ENCODE assay signal across 17 cellular contexts in genomic region chr19:7670790-7671189, GRCh38. TPM values are rescaled to one million over a fixed set of nuclear protein-coding genes. Genes with fewer than 3 reads are reported as not detected.
A peak's percentile ranks its signal among the peaks of the same experiment; 100 is the strongest.
DNase-seq lines count a peak whose midpoint lies in the region; ATAC-seq, FAIRE-seq and TF ChIP-seq lines count a peak whose summit lies in the region.
"Had no signal": no experiment of that assay in that cellular context is flagged by ENCODE, and none has a peak within 500 bp of the region (broad histone marks: within the 10 kb centered on the region; RNA-seq: fewer than 3 reads in every experiment).

No MANE protein-coding gene starts in this region.

- 76% methylated on average over 8 of the region's 9 CpGs; no CpG with 5 or more reads in 1 of the 2 experiments for WGBS in H1 (ENCODE audit: extremely low coverage in 1 of 2, insufficient coverage in 1 of 2, insufficient read length in 1 of 2, insufficient replicate concordance in 2 of 2, low coverage in 1 of 2, low lambda C conversion rate in 2 of 2, missing lambda C conversion rate in 1 of 2), 2 experiments

- H2BK120ac ChIP-seq in H1 (replicated peaks; ENCODE audit: low read depth, low read length) = peak overlapping the region; percentile 43

- TF ChIP-seq POLR2A in NB4 (IDR thresholded peaks at IDR 0.05; ENCODE audit: extremely low read depth, insufficient read length) (no peak), H1 (IDR thresholded peaks at IDR 0.05; ENCODE audit: control extremely low read depth in 1 of 2, low read depth in 2 of 2, low read length in 2 of 2) (no peak)

- H2AFZ ChIP-seq in H1 (ENCODE audit: low read length) = peak overlapping the region; percentile 92
- peak overlapping the region; percentile 95 for H2AFZ ChIP-seq in neural progenitor cell (replicated peaks)
- H2AFZ ChIP-seq: parathyroid adenoma had no signal

- no peak overlapping the region; the same call in 1 of the 2 replicates for H2AK5ac ChIP-seq in H1 (ENCODE audit: low read depth, low read length)

- DNase-seq in T-helper 2 cell treated with Interferon-gamma antibody and Interleukin-4, amounts not matched to agents 5 μg/mL and 100 μg/mL, for 36 hours (ENCODE audit: low spot score) = no peak
- DNase-seq in T-helper 2 cell (no peak), NB4 (ENCODE audit: low read depth) (no peak), H1 (ENCODE audit: low read depth in 1 of 2, low spot score in 2 of 2) (peak in 1 of 2 experiments; percentile 60), neural progenitor cell (ENCODE audit: low spot score) (no peak), substantia nigra (lab: John Stamatoyannopoulos, UW) (no peak)
- DNase-seq: activated effector memory CD4-positive, alpha-beta T cell treated with anti-CD3 and anti-CD28 coated beads, Interleukin-2, amount 50 U/mL, for 16 hours; body of pancreas; DMS 273 treated with DMSO at 0.1 percent for 48 hours; effector CD4-positive, alpha-beta T cell; Karpas-422; small intestine; stomach had no signal

- H3K18ac ChIP-seq in H1 (ENCODE audit: extremely low read depth, low read length) = peak overlapping the region; percentile 78; the same call in 1 of the 2 replicates

- no peak overlapping the region for H3K27ac Mint-ChIP-seq in T-helper 2 cell treated with Interferon-gamma antibody and Interleukin-4, amounts not matched to agents 5 μg/mL and 100 μg/mL, for 36 hours
- H3K27ac Mint-ChIP-seq in neural progenitor cell = no peak overlapping the region

- H3K9ac ChIP-seq in H1 (replicated peaks in 1 of 4; ENCODE audit: extremely low read depth in 1 of 4, low read depth in 3 of 4, low read length in 3 of 4) = no peak overlapping the region
- no peak overlapping the region for H3K9ac ChIP-seq in neural progenitor cell
- H3K9ac ChIP-seq: parathyroid adenoma had no signal

- peaks cover 22% of the 10 kb centered on the region for H3K27me3 Mint-ChIP-seq in T-helper 2 cell treated with Interferon-gamma antibody and Interleukin-4, amounts not matched to agents 5 μg/mL and 100 μg/mL, for 36 hours (ENCODE audit: low read depth)
- H3K27me3 Mint-ChIP-seq in neural progenitor cell (ENCODE audit: insufficient read depth, low read depth) = peaks cover 37% of the 10 kb centered on the region

- no peak for FAIRE-seq in H1 (lab: Jason Lieb, UNC)
- FAIRE-seq: H54, small intestine had no signal

- H3K4me3 Mint-ChIP-seq in T-helper 2 cell treated with Interferon-gamma antibody and Interleukin-4, amounts not matched to agents 5 μg/mL and 100 μg/mL, for 36 hours = peak overlapping the region; percentile 64
- H3K4me3 Mint-ChIP-seq in neural progenitor cell = peak overlapping the region; percentile 80

- TF ChIP-seq CTCF in NB4 (IDR thresholded peaks at IDR 0.05; ENCODE audit: low read depth, low read length) = no peak
- no peak for TF ChIP-seq CTCF in H1 (IDR thresholded peaks at IDR 0.05; ENCODE audit: control extremely low read depth in 1 of 3, insufficient read depth in 1 of 3, low read depth in 1 of 3, low read length in 3 of 3)
- TF ChIP-seq CTCF in neural progenitor cell (IDR thresholded peaks at IDR 0.05) = no peak

- H3K9me3 Mint-ChIP-seq in T-helper 2 cell treated with Interferon-gamma antibody and Interleukin-4, amounts not matched to agents 5 μg/mL and 100 μg/mL, for 36 hours = peaks cover 4% of the 10 kb centered on the region
- peaks cover 2% of the 10 kb centered on the region for H3K9me3 Mint-ChIP-seq in neural progenitor cell

- no peak overlapping the region for H3K27ac ChIP-seq in H1 (ENCODE audit: low read depth, low read length)
- H3K27ac ChIP-seq in neural progenitor cell = no peak overlapping the region
- H3K27ac ChIP-seq in substantia nigra (ENCODE audit: low read depth, low read length, poor library complexity, severe bottlenecking) = no peak overlapping the region
- H3K27ac ChIP-seq: body of pancreas, parathyroid adenoma, stomach had no signal

- H4K5ac ChIP-seq in H1 (ENCODE audit: insufficient read length, low read depth, low read length) = peak overlapping the region; percentile 43

- H3K4ac ChIP-seq in H1 (replicated peaks; ENCODE audit: insufficient read length, low read depth, low read length) = no peak overlapping the region

- no peak overlapping the region for H3K56ac ChIP-seq in H1 (replicated peaks; ENCODE audit: insufficient read length, low read depth, low read length)

- no peak overlapping the region for H3K14ac ChIP-seq in H1 (ENCODE audit: insufficient read length)

- no peak overlapping the region for H3K23ac ChIP-seq in H1 (ENCODE audit: insufficient read length)

- 0 out of 2 replicates have a peak overlapping the region, but pooled peaks have one; percentile 72 for H2BK20ac ChIP-seq in H1 (ENCODE audit: low read length)

- peaks cover 0 to 18% (median 11%) of the 10 kb centered on the region in 4 experiments; a peak in 4 of 7 replicates for H3K27me3 ChIP-seq in H1 (replicated peaks in 1 of 4; ENCODE audit: control insufficient read depth in 3 of 4, extremely low read depth in 1 of 4, insufficient read depth in 3 of 4, low read length in 3 of 4)
- peaks cover 96% of the 10 kb centered on the region for H3K27me3 ChIP-seq in neural progenitor cell
- H3K27me3 ChIP-seq: body of pancreas had no signal

- no peaks in the 10 kb centered on the region for H3K79me1 ChIP-seq in H1 (ENCODE audit: low read depth, low read length)

- no peak overlapping the region for H2BK15ac ChIP-seq in H1 (ENCODE audit: low read length)

- H3K36me3 Mint-ChIP-seq in T-helper 2 cell treated with Interferon-gamma antibody and Interleukin-4, amounts not matched to agents 5 μg/mL and 100 μg/mL, for 36 hours (ENCODE audit: low read depth) = no peaks in the 10 kb centered on the region
- H3K36me3 Mint-ChIP-seq in neural progenitor cell = no peaks in the 10 kb centered on the region

- H4K8ac ChIP-seq in H1 (ENCODE audit: extremely low read depth, insufficient read depth, low read length) = peak overlapping the region; percentile 79; the same call in 1 of the 2 replicates

- H4K91ac ChIP-seq in H1 (replicated peaks; ENCODE audit: insufficient read length, low read length) = peak overlapping the region; percentile 85

- CTCF ChIA-PET in H1 (lab: Charles Lee; ENCODE audit: partially characterized antibody) = interaction anchor here (0.5 to 4.7 kb wide), 8 partner anchors 10 to 340 kb away, joined by 3 to 32 read pairs (median 4); partner anchors contain the start of gene TRAPPC5

- H3K36me3 ChIP-seq in H1 (ENCODE audit: control insufficient read depth in 2 of 4, insufficient read depth in 4 of 4, low read length in 3 of 4) (no peaks in the 10 kb centered on the region), neural progenitor cell (no peaks in the 10 kb centered on the region)
- H3K36me3 ChIP-seq: stomach had no signal

- H3K4me3 ChIP-seq in NB4 (ENCODE audit: low read depth, low read length) (peak overlapping the region; percentile 77), H1 (ENCODE audit: extremely low read depth in 1 of 4, insufficient read depth in 2 of 4, low read depth in 3 of 4, low read length in 4 of 4) (peak overlapping the region; percentile 2 to 70 (median 48); a peak in 7 of 8 replicates), neural progenitor cell (peak overlapping the region; percentile 55)
- H3K4me3 ChIP-seq: body of pancreas had no signal

- no peaks in the 10 kb centered on the region for H3K9me3 ChIP-seq in H1 (ENCODE audit: insufficient read depth in 2 of 2, low read depth in 1 of 2, low read length in 1 of 2)
- no peaks in the 10 kb centered on the region for H3K9me3 ChIP-seq in neural progenitor cell (ENCODE audit: low read depth)
- H3K9me3 ChIP-seq: body of pancreas had no signal

- no peak overlapping the region for H2BK12ac ChIP-seq in H1 (ENCODE audit: low read depth, low read length)

- no peaks in the 10 kb centered on the region for H4K20me1 ChIP-seq in H1 (replicated peaks in 1 of 2; ENCODE audit: control insufficient read depth in 1 of 2, insufficient read depth in 2 of 2, low read length in 2 of 2)
- H4K20me1 ChIP-seq in neural progenitor cell (ENCODE audit: low read depth) = no peaks in the 10 kb centered on the region

- H3K4me1 Mint-ChIP-seq in T-helper 2 cell treated with Interferon-gamma antibody and Interleukin-4, amounts not matched to agents 5 μg/mL and 100 μg/mL, for 36 hours (ENCODE audit: low read depth) = peaks cover 13% of the 10 kb centered on the region
- peaks cover 5% of the 10 kb centered on the region for H3K4me1 Mint-ChIP-seq in neural progenitor cell

- POLR2A ChIA-PET in H1 (lab: Charles Lee; ENCODE audit: partially characterized antibody) = interaction anchor here (0.5 to 1.2 kb wide), 2 partner anchors 10 to 130 kb away, joined by 3 read pairs; partner anchors contain the start of gene TRAPPC5

- H3K4me2 ChIP-seq in H1 (ENCODE audit: insufficient read depth in 1 of 2, low read depth in 2 of 2, low read length in 2 of 2) (peak overlapping the region; percentile 70 to 86), neural progenitor cell (peak overlapping the region; percentile 85)

- H3K23me2 ChIP-seq in H1 (ENCODE audit: low read depth, low read length) = peaks cover 2% of the 10 kb centered on the region; the same call in 1 of the 2 replicates

- no peaks in the 10 kb centered on the region for H3K79me2 ChIP-seq in H1 (ENCODE audit: control insufficient read depth in 1 of 2, insufficient read depth in 2 of 2, low read length in 2 of 2)
- H3K79me2 ChIP-seq in neural progenitor cell (ENCODE audit: low read depth) = no peaks in the 10 kb centered on the region
- H3K79me2 ChIP-seq: parathyroid adenoma had no signal

- ATAC-seq in GM18520 (IDR thresholded peaks at IDR 0.05; ENCODE audit: unreplicated experiment) = no peak
- no peak for ATAC-seq in HG03565 (IDR thresholded peaks at IDR 0.05; ENCODE audit: unreplicated experiment)

- peaks cover 4% of the 10 kb centered on the region for H3F3A ChIP-seq in neural progenitor cell (ENCODE audit: low read depth)

- TF ChIP-seq RAD21 in H1 (IDR thresholded peaks at IDR 0.05 in 1 of 2, conservative IDR thresholded peaks at IDR 0.05 in 1 of 2; ENCODE audit: low read depth in 2 of 2, low read length in 2 of 2) = no peak

- H2BK5ac ChIP-seq in H1 (ENCODE audit: low read depth, low read length) = 0 out of 2 replicates have a peak overlapping the region, but pooled peaks have one; percentile 12

- peaks cover 0 to 3% (median 1%) of the 10 kb centered on the region in 4 experiments; a peak in 1 of 7 replicates for H3K4me1 ChIP-seq in H1 (replicated peaks in 1 of 4; ENCODE audit: control insufficient read depth in 3 of 4, insufficient read depth in 4 of 4, low read length in 3 of 4)
- peaks cover 7% of the 10 kb centered on the region for H3K4me1 ChIP-seq in neural progenitor cell
- H3K4me1 ChIP-seq: body of pancreas, parathyroid adenoma had no signal

- no peak for TF ChIP-seq EP300 in H1 (IDR thresholded peaks at IDR 0.05; ENCODE audit: borderline replicate concordance in 1 of 2, low read depth in 2 of 2, low read length in 2 of 2)

RNA-seq across cellular contexts. Expression of gene RETN, which starts 1.9 kb away (rescaled TPM):
- not detected in 2 replicates for total RNA-seq in H1 (2021; fragmentation: NEBNext Ultra II Directional; extraction: Animal tissue kit (Norgen Biotek cat#: 25700))
- polyA plus RNA-seq in H1 (2011; rRNA removed) = not detected in 2 replicates
- not detected for polyA plus RNA-seq in H1 (2011; cell fraction: cytosol; rRNA removed)
- polyA plus RNA-seq in H1 (2011; cell fraction: nucleus; rRNA removed) = not detected
- polyA plus RNA-seq in H1 (2012, experiment 1 of 2) = not detected in 4 replicates
- polyA plus RNA-seq in H1 (2012, experiment 2 of 2) = not detected
- polyA plus RNA-seq in H1 (2013, experiment 1 of 2) = not detected
- not detected for polyA plus RNA-seq in H1 (2013, experiment 2 of 2)
- polyA minus RNA-seq in H1 (2011; rRNA and poly(A)+ RNA removed) = not detected in 2 replicates
- not detected for polyA minus RNA-seq in H1 (2011; cell fraction: cytosol; rRNA and poly(A)+ RNA removed)
- not detected for polyA minus RNA-seq in H1 (2011; cell fraction: nucleus; rRNA and poly(A)+ RNA removed)
- total RNA-seq in neural progenitor cell (ENCODE audit: low replicate concordance) = not detected in 2 replicates
- total RNA-seq: body of pancreas had no signal

RNA-seq across cellular contexts. Expression of gene MCEMP1, which starts 6.1 kb away (rescaled TPM):
- total RNA-seq in H1 (2021; fragmentation: NEBNext Ultra II Directional; extraction: Animal tissue kit (Norgen Biotek cat#: 25700)) = not detected in 2 replicates
- 0.13 TPM in 1 of 2 replicates, not detected in the other for polyA plus RNA-seq in H1 (2011; rRNA removed)
- polyA plus RNA-seq in H1 (2011; cell fraction: cytosol; rRNA removed) = 0.08 TPM
- 0.10 TPM for polyA plus RNA-seq in H1 (2011; cell fraction: nucleus; rRNA removed)
- polyA plus RNA-seq in H1 (2012, experiment 1 of 2) = not detected in 4 replicates
- polyA plus RNA-seq in H1 (2012, experiment 2 of 2) = not detected
- polyA plus RNA-seq in H1 (2013, experiment 1 of 2) = not detected
- polyA plus RNA-seq in H1 (2013, experiment 2 of 2) = not detected
- not detected in 2 replicates for polyA minus RNA-seq in H1 (2011; rRNA and poly(A)+ RNA removed)
- polyA minus RNA-seq in H1 (2011; cell fraction: cytosol; rRNA and poly(A)+ RNA removed) = not detected
- not detected for polyA minus RNA-seq in H1 (2011; cell fraction: nucleus; rRNA and poly(A)+ RNA removed)
- not detected in 2 replicates for total RNA-seq in neural progenitor cell (ENCODE audit: low replicate concordance)
- total RNA-seq: body of pancreas had no signal

RNA-seq across cellular contexts. Expression of gene TRAPPC5, which starts 9.8 kb away (rescaled TPM):
- total RNA-seq in H1 (2021; fragmentation: NEBNext Ultra II Directional; extraction: Animal tissue kit (Norgen Biotek cat#: 25700)) = 99.7 and 109 TPM in 2 replicates
- polyA plus RNA-seq in H1 (2011; rRNA removed) = 120 TPM in 2 replicates
- polyA plus RNA-seq in H1 (2011; cell fraction: cytosol; rRNA removed) = 100 TPM
- polyA plus RNA-seq in H1 (2011; cell fraction: nucleus; rRNA removed) = 77.3 TPM
- polyA plus RNA-seq in H1 (2012, experiment 1 of 2) = 55.2 to 165 TPM (median 152 TPM) in 4 replicates
- 95.9 TPM for polyA plus RNA-seq in H1 (2012, experiment 2 of 2)
- polyA plus RNA-seq in H1 (2013, experiment 1 of 2) = 60.6 TPM
- polyA plus RNA-seq in H1 (2013, experiment 2 of 2) = 68.5 TPM
- 42.8 and 56.6 TPM in 2 replicates for polyA minus RNA-seq in H1 (2011; rRNA and poly(A)+ RNA removed)
- polyA minus RNA-seq in H1 (2011; cell fraction: cytosol; rRNA and poly(A)+ RNA removed) = 97.4 TPM
- polyA minus RNA-seq in H1 (2011; cell fraction: nucleus; rRNA and poly(A)+ RNA removed) = 61.8 TPM
- total RNA-seq in neural progenitor cell (ENCODE audit: low replicate concordance) = 24.4 and 53.7 TPM in 2 replicates

RNA-seq across cellular contexts. Expression of gene FCER2, which starts 31.1 kb away (rescaled TPM):
- total RNA-seq in H1 (2021; fragmentation: NEBNext Ultra II Directional; extraction: Animal tissue kit (Norgen Biotek cat#: 25700)) = 0.29 TPM in 1 of 2 replicates, not detected in the other
- polyA plus RNA-seq in H1 (2011; rRNA removed) = 0.67 TPM in 2 replicates
- 0.32 TPM for polyA plus RNA-seq in H1 (2011; cell fraction: cytosol; rRNA removed)
- 1.2 TPM for polyA plus RNA-seq in H1 (2011; cell fraction: nucleus; rRNA removed)
- 0.39 to 0.69 TPM (median 0.57 TPM) in 3 of 4 replicates, not detected in the other for polyA plus RNA-seq in H1 (2012, experiment 1 of 2)
- polyA plus RNA-seq in H1 (2012, experiment 2 of 2) = 0.41 TPM
- 1.2 TPM for polyA plus RNA-seq in H1 (2013, experiment 1 of 2)
- polyA plus RNA-seq in H1 (2013, experiment 2 of 2) = 1.1 TPM
- polyA minus RNA-seq in H1 (2011; rRNA and poly(A)+ RNA removed) = 0.12 TPM in 1 of 2 replicates, not detected in the other
- not detected for polyA minus RNA-seq in H1 (2011; cell fraction: cytosol; rRNA and poly(A)+ RNA removed)
- polyA minus RNA-seq in H1 (2011; cell fraction: nucleus; rRNA and poly(A)+ RNA removed) = not detected
- total RNA-seq in neural progenitor cell (ENCODE audit: low replicate concordance) = not detected in 2 replicates
- total RNA-seq: body of pancreas had no signal

RNA-seq across cellular contexts. Expression of gene STXBP2, which starts 33.9 kb away (rescaled TPM):
- 51.5 and 52.9 TPM in 2 replicates for total RNA-seq in H1 (2021; fragmentation: NEBNext Ultra II Directional; extraction: Animal tissue kit (Norgen Biotek cat#: 25700))
- polyA plus RNA-seq in H1 (2011; rRNA removed) = 53.8 and 82.7 TPM in 2 replicates
- 74.0 TPM for polyA plus RNA-seq in H1 (2011; cell fraction: cytosol; rRNA removed)
- 172 TPM for polyA plus RNA-seq in H1 (2011; cell fraction: nucleus; rRNA removed)
- polyA plus RNA-seq in H1 (2012, experiment 1 of 2) = 66.0 to 89.4 TPM (median 79.0 TPM) in 4 replicates
- polyA plus RNA-seq in H1 (2012, experiment 2 of 2) = 56.2 TPM
- polyA plus RNA-seq in H1 (2013, experiment 1 of 2) = 30.5 TPM
- 28.4 TPM for polyA plus RNA-seq in H1 (2013, experiment 2 of 2)
- polyA minus RNA-seq in H1 (2011; rRNA and poly(A)+ RNA removed) = 91.9 and 150 TPM in 2 replicates
- 61.6 TPM for polyA minus RNA-seq in H1 (2011; cell fraction: cytosol; rRNA and poly(A)+ RNA removed)
- 100 TPM for polyA minus RNA-seq in H1 (2011; cell fraction: nucleus; rRNA and poly(A)+ RNA removed)
- 12.7 and 21.9 TPM in 2 replicates for total RNA-seq in neural progenitor cell (ENCODE audit: low replicate concordance)
